ENCODE assay signal across 16 cellular contexts in the genomic region with DNA sequence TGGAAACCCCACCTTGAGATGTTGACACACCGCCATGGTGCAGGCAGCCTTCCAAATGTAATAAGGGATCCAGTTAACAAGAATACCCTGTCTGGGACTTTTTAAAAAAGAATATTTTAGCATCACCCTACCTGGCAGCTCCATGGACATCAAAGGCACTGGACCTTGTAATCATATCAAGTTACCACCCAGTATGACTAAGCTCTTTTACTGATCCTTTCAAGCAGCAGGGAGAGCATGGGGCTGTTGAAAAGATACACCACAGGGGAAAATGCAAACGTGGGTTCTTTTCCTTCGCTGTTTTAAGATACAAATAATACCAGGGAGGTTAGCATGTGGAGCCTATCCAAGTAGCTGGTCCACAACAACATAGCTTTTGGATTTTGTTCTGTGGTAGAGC.
DNase-seq lines count a peak whose midpoint lies in the region; ATAC-seq and TF ChIP-seq lines count a peak whose summit lies in the region.
"Had no signal": no experiment of that assay in that cellular context is flagged by ENCODE, and none has a peak within 500 bp of the region (broad histone marks: within the 10 kb centered on the region; RNA-seq: fewer than 3 reads in every experiment).

No MANE protein-coding gene starts in this region.

- no peaks in the 10 kb centered on the region for H3K9me2 ChIP-seq in PC-9 (ENCODE audit: insufficient read depth)

- 54% methylated on average over 3 of the region's 3 CpGs for WGBS in HUES64

- no peak overlapping the region for H3K4me3 Mint-ChIP-seq in CD8-positive, alpha-beta memory T cell
- no peak overlapping the region for H3K4me3 Mint-ChIP-seq in activated CD4-positive, alpha-beta T cell treated with anti-CD3 and anti-CD28 coated beads, Interleukin-2, amount 10 ng/mL, durations not matched to agents 24 days and 14 days
- H3K4me3 Mint-ChIP-seq in activated naive CD8-positive, alpha-beta T cell treated with anti-CD3 and anti-CD28 coated beads, Interleukin-2, amount 50 U/mL, for 24 hours: no peak overlapping the region
- H3K4me3 Mint-ChIP-seq in CD4-positive, alpha-beta T cell: no peak overlapping the region
- H3K4me3 Mint-ChIP-seq: stimulated activated naive CD8-positive, alpha-beta T cell treated with anti-CD3 and anti-CD28 coated beads, Interleukin-15, amount 100 ng/mL, for 72 hours had no signal

- no peaks in the 10 kb centered on the region for H3K36me3 ChIP-seq in HUES64 (ENCODE audit: insufficient read depth, low read length)
- H3K36me3 ChIP-seq in PC-9 (ENCODE audit: low read depth): no peaks in the 10 kb centered on the region
- no peaks in the 10 kb centered on the region for H3K36me3 ChIP-seq in CD8-positive, alpha-beta memory T cell (ENCODE audit: insufficient read depth, low read length)

- H3K4me3 ChIP-seq in HUES64 (ENCODE audit: low read length) (no peak overlapping the region), PC-9 (no peak overlapping the region)
- no peak overlapping the region for H3K4me3 ChIP-seq in CD8-positive, alpha-beta memory T cell (ENCODE audit: low read length)

- H3K27ac ChIP-seq in HUES64 (ENCODE audit: low read depth, low read length) (0 out of 2 replicates have a peak overlapping the region, but pooled peaks have one; percentile 3), PC-9 (no peak overlapping the region)
- no peak overlapping the region for H3K27ac ChIP-seq in CD8-positive, alpha-beta memory T cell (ENCODE audit: low read depth, low read length)
- H3K27ac ChIP-seq in CD4-positive, alpha-beta T cell (ENCODE audit: low read depth, low read length): no peak overlapping the region
- H3K27ac ChIP-seq: C4-2B, VCaP had no signal

- no peaks in the 10 kb centered on the region for H3K36me3 Mint-ChIP-seq in CD8-positive, alpha-beta memory T cell
- H3K36me3 Mint-ChIP-seq in activated CD4-positive, alpha-beta T cell treated with anti-CD3 and anti-CD28 coated beads, Interleukin-2, amount 10 ng/mL, durations not matched to agents 24 days and 14 days (ENCODE audit: low read depth): no peaks in the 10 kb centered on the region
- no peaks in the 10 kb centered on the region for H3K36me3 Mint-ChIP-seq in activated naive CD8-positive, alpha-beta T cell treated with anti-CD3 and anti-CD28 coated beads, Interleukin-2, amount 50 U/mL, for 24 hours (ENCODE audit: low read depth)
- no peaks in the 10 kb centered on the region for H3K36me3 Mint-ChIP-seq in CD4-positive, alpha-beta T cell (ENCODE audit: low read depth)

- no peaks in the 10 kb centered on the region for H3K79me2 ChIP-seq in PC-9 (ENCODE audit: low read depth)

- H3K27me3 ChIP-seq in HUES64 (ENCODE audit: insufficient read depth, low read length) (no peaks in the 10 kb centered on the region), PC-9 (ENCODE audit: insufficient read depth, low read depth) (no peaks in the 10 kb centered on the region)
- H3K27me3 ChIP-seq in CD8-positive, alpha-beta memory T cell (ENCODE audit: insufficient read depth, low read length, poor library complexity, severe bottlenecking): no peaks in the 10 kb centered on the region
- H3K27me3 ChIP-seq in CD4-positive, alpha-beta T cell (ENCODE audit: control insufficient read depth, insufficient read depth, low read length): no peaks in the 10 kb centered on the region

- in situ Hi-C loops in Caki2 (cut with HindIII; ENCODE audit: low pct_unique_long_range_greater_than_20kb, low sequenced_read_pairs): no loop called here

- intact Hi-C loops in PC-9 (cut with micrococcal nuclease; ENCODE audit: unreplicated experiment): no loop called here
- intact Hi-C loops in activated CD4-positive, alpha-beta T cell treated with anti-CD3 and anti-CD28 coated beads, Interleukin-2, amount 10 ng/mL, durations not matched to agents 24 days and 14 days (cut with micrococcal nuclease): no loop called here
- intact Hi-C loops in CD4-positive, alpha-beta T cell (cut with DNase I, micrococcal nuclease): no loop called here

- POLR2A ChIA-PET in PC-9 (lab: Charles Lee; ENCODE audit: unreplicated experiment): no interaction called here
- POLR2A ChIA-PET in CD8-positive, alpha-beta memory T cell (lab: Charles Lee): no interaction called here
- POLR2A ChIA-PET in CD4-positive, alpha-beta T cell (lab: Charles Lee): no interaction called here

- no TSS peak for BruUV-seq in PC-9 (replicated peaks; lab: Mats Ljungman, UMichigan)

- peak; percentile 45 for DNase-seq in Caki2 (ENCODE audit: low read depth)
- no peak for DNase-seq in PC-9
- DNase-seq in iris pigment epithelial cell (ENCODE audit: low read depth): peak; percentile 65
- no peak for DNase-seq in CD8-positive, alpha-beta memory T cell
- no peak for DNase-seq in activated CD4-positive, alpha-beta T cell treated with anti-CD3 and anti-CD28 coated beads, Interleukin-2, amount 10 ng/mL, durations not matched to agents 24 days and 14 days
- DNase-seq in activated naive CD8-positive, alpha-beta T cell treated with anti-CD3 and anti-CD28 coated beads, Interleukin-2, amount 50 U/mL, for 24 hours: no peak
- DNase-seq in CD4-positive, alpha-beta T cell: no peak
- DNase-seq: activated T-cell treated with anti-CD3 and anti-CD28 coated beads for 4 hours; amniotic stem cell; effector CD8-positive, alpha-beta T cell; H7; head of caudate nucleus; stimulated activated naive CD8-positive, alpha-beta T cell treated with anti-CD3 and anti-CD28 coated beads, Interleukin-15, amount 100 ng/mL, for 72 hours had no signal

- H3K27ac Mint-ChIP-seq in CD8-positive, alpha-beta memory T cell: no peak overlapping the region
- no peak overlapping the region for H3K27ac Mint-ChIP-seq in activated CD4-positive, alpha-beta T cell treated with anti-CD3 and anti-CD28 coated beads, Interleukin-2, amount 10 ng/mL, durations not matched to agents 24 days and 14 days
- no peak overlapping the region for H3K27ac Mint-ChIP-seq in activated naive CD8-positive, alpha-beta T cell treated with anti-CD3 and anti-CD28 coated beads, Interleukin-2, amount 50 U/mL, for 24 hours
- no peak overlapping the region for H3K27ac Mint-ChIP-seq in CD4-positive, alpha-beta T cell
- H3K27ac Mint-ChIP-seq: stimulated activated naive CD8-positive, alpha-beta T cell treated with anti-CD3 and anti-CD28 coated beads, Interleukin-15, amount 100 ng/mL, for 72 hours had no signal

- H3F3A ChIP-seq in PC-9 (ENCODE audit: insufficient read depth, low read depth): no peaks in the 10 kb centered on the region

- 0 out of 2 replicates have a peak overlapping the region, but pooled peaks have one; percentile 1 for H3K9ac ChIP-seq in HUES64 (ENCODE audit: low read depth, low read length)

- H3K9me3 ChIP-seq in HUES64 (ENCODE audit: insufficient read depth, low read depth, low read length): no peaks in the 10 kb centered on the region
- no peaks in the 10 kb centered on the region for H3K9me3 ChIP-seq in PC-9 (ENCODE audit: insufficient read depth, low read depth)
- no peaks in the 10 kb centered on the region for H3K9me3 ChIP-seq in CD8-positive, alpha-beta memory T cell (ENCODE audit: low read length)
- H3K9me3 ChIP-seq in CD4-positive, alpha-beta T cell (ENCODE audit: control insufficient read depth, low read length): no peaks in the 10 kb centered on the region

- no peak for TF ChIP-seq CTCF in PC-9 (conservative IDR thresholded peaks at IDR 0.05)
- TF ChIP-seq CTCF in CD4-positive, alpha-beta T cell (IDR thresholded peaks at IDR 0.05): no peak

- peaks cover 0 to 9% (median 0%) of the 10 kb centered on the region in 5 donors for H3K9me3 Mint-ChIP-seq in CD8-positive, alpha-beta memory T cell
- H3K9me3 Mint-ChIP-seq in activated CD4-positive, alpha-beta T cell treated with anti-CD3 and anti-CD28 coated beads, Interleukin-2, amount 10 ng/mL, durations not matched to agents 24 days and 14 days: no peaks in the 10 kb centered on the region
- no peaks in the 10 kb centered on the region for H3K9me3 Mint-ChIP-seq in activated naive CD8-positive, alpha-beta T cell treated with anti-CD3 and anti-CD28 coated beads, Interleukin-2, amount 50 U/mL, for 24 hours
- no peaks in the 10 kb centered on the region for H3K9me3 Mint-ChIP-seq in CD4-positive, alpha-beta T cell
- H3K9me3 Mint-ChIP-seq: stimulated activated naive CD8-positive, alpha-beta T cell treated with anti-CD3 and anti-CD28 coated beads, Interleukin-15, amount 100 ng/mL, for 72 hours had no signal

- H3K27me3 Mint-ChIP-seq in CD8-positive, alpha-beta memory T cell: peaks cover 0 to 12% of the 10 kb centered on the region in 2 donors
- peaks cover 3% of the 10 kb centered on the region for H3K27me3 Mint-ChIP-seq in activated CD4-positive, alpha-beta T cell treated with anti-CD3 and anti-CD28 coated beads, Interleukin-2, amount 10 ng/mL, durations not matched to agents 24 days and 14 days
- H3K27me3 Mint-ChIP-seq in activated naive CD8-positive, alpha-beta T cell treated with anti-CD3 and anti-CD28 coated beads, Interleukin-2, amount 50 U/mL, for 24 hours: no peaks in the 10 kb centered on the region
- no peaks in the 10 kb centered on the region for H3K27me3 Mint-ChIP-seq in CD4-positive, alpha-beta T cell
- H3K27me3 Mint-ChIP-seq: stimulated activated naive CD8-positive, alpha-beta T cell treated with anti-CD3 and anti-CD28 coated beads, Interleukin-15, amount 100 ng/mL, for 72 hours had no signal

- no peak for ATAC-seq in activated naive CD8-positive, alpha-beta T cell treated with anti-CD3 and anti-CD28 coated beads, Interleukin-2, amount 50 U/mL, for 24 hours
- ATAC-seq in CD4-positive, alpha-beta T cell (ENCODE audit: poor library complexity): no peak
- ATAC-seq: stimulated activated naive CD8-positive, alpha-beta T cell treated with anti-CD3 and anti-CD28 coated beads, Interleukin-15, amount 100 ng/mL, for 72 hours had no signal

- H3K4me2 ChIP-seq in PC-9: peak overlapping the region; percentile 21; the same call in 1 of the 2 replicates

- H3K4me1 Mint-ChIP-seq in CD8-positive, alpha-beta memory T cell: peaks cover 3 to 8% (median 6%) of the 10 kb centered on the region in 3 donors
- H3K4me1 Mint-ChIP-seq in activated CD4-positive, alpha-beta T cell treated with anti-CD3 and anti-CD28 coated beads, Interleukin-2, amount 10 ng/mL, durations not matched to agents 24 days and 14 days: peaks cover 8% of the 10 kb centered on the region
- H3K4me1 Mint-ChIP-seq in activated naive CD8-positive, alpha-beta T cell treated with anti-CD3 and anti-CD28 coated beads, Interleukin-2, amount 50 U/mL, for 24 hours: peaks cover 6% of the 10 kb centered on the region
- H3K4me1 Mint-ChIP-seq in CD4-positive, alpha-beta T cell (ENCODE audit: low read depth): peaks cover 17% of the 10 kb centered on the region

- peak overlapping the region; percentile 63; the same call in 1 of the 2 replicates for H2AFZ ChIP-seq in PC-9

- CTCF ChIA-PET in PC-9 (lab: Charles Lee): no interaction called here
- CTCF ChIA-PET in CD8-positive, alpha-beta memory T cell (lab: Charles Lee): no interaction called here
- CTCF ChIA-PET in CD4-positive, alpha-beta T cell (lab: Charles Lee): no interaction called here

- no peaks in the 10 kb centered on the region for H4K20me1 ChIP-seq in PC-9 (ENCODE audit: insufficient read depth)

- peaks cover 14% of the 10 kb centered on the region for H3K4me1 ChIP-seq in HUES64 (ENCODE audit: insufficient read depth, low read length)
- H3K4me1 ChIP-seq in PC-9 (replicated peaks; ENCODE audit: insufficient read depth): peaks cover 10% of the 10 kb centered on the region; the same call in 1 of the 2 replicates
- H3K4me1 ChIP-seq in CD8-positive, alpha-beta memory T cell (ENCODE audit: insufficient read depth, low read length): peaks cover 3% of the 10 kb centered on the region

Comparison
In these comparisons a context has a peak if more than half of its experiments do, and no peak if none do; other contexts are left out.
1. DNase-seq: peak in Caki2 (single experiment) and iris pigment epithelial cell (single experiment); none in PC-9 (0 of 2), CD8-positive, alpha-beta memory T cell (0 of 5), activated CD4-positive, alpha-beta T cell treated with anti-CD3 and anti-CD28 coated beads, Interleukin-2, amount 10 ng/mL, durations not matched to agents 24 days and 14 days (single experiment), activated naive CD8-positive, alpha-beta T cell treated with anti-CD3 and anti-CD28 coated beads, Interleukin-2, amount 50 U/mL, for 24 hours (single experiment) and CD4-positive, alpha-beta T cell (0 of 10).